In genomic region chr19:50368649-50369570, GRCh38 we compare ENCODE assay signal across 8 cellular contexts. TPM values are rescaled to one million over a fixed set of nuclear protein-coding genes. Genes with fewer than 3 reads are reported as not detected.
DNase-seq lines count a peak whose midpoint lies in the region; ATAC-seq and TF ChIP-seq lines count a peak whose summit lies in the region.

No MANE protein-coding gene starts in this region.

- peak overlapping the region; percentile 99 for H2AFZ ChIP-seq in Loucy (ENCODE audit: low read length)

- no peaks in the 10 kb centered on the region for H3K27me3 ChIP-seq in A673 (replicated peaks; ENCODE audit: insufficient read depth, low read depth, low read length, poor library complexity)
- no peaks in the 10 kb centered on the region for H3K27me3 ChIP-seq in Loucy (ENCODE audit: insufficient read depth, low read length, poor library complexity, severe bottlenecking)

- H3F3A ChIP-seq in Loucy (ENCODE audit: low read depth) = no peaks in the 10 kb centered on the region

- no peaks in the 10 kb centered on the region for H3K9me2 ChIP-seq in Loucy (replicated peaks; ENCODE audit: low read depth, low read length)

- peak overlapping the region; percentile 88 for H3K4me3 Mint-ChIP-seq in activated naive CD4-positive, alpha-beta T cell treated with anti-CD3 and anti-CD28 coated beads, Interleukin-2, amount 50 U/mL, for 24 hours

- peak overlapping the region; percentile 84 for H3K4me2 ChIP-seq in Loucy (ENCODE audit: low read depth, low read length, poor library complexity, severe bottlenecking)

- peak; percentile 64 for TF ChIP-seq POLR2A in GM18505 (IDR thresholded peaks at IDR 0.05; ENCODE audit: borderline replicate concordance, extremely low read depth, insufficient read depth, insufficient read length)

- H3K9me3 Mint-ChIP-seq in activated naive CD4-positive, alpha-beta T cell treated with anti-CD3 and anti-CD28 coated beads, Interleukin-2, amount 50 U/mL, for 24 hours = no peaks in the 10 kb centered on the region

- CTCF ChIA-PET in A673 (lab: Charles Lee) = interaction anchor here (0.7 to 1.9 kb wide), 8 partner anchors 11 to 553 kb away, joined by 3 to 15 read pairs (median 4); partner anchors contain the start of genes JOSD2 and POLD1

- H3K4me3 ChIP-seq in A673 (ENCODE audit: low read depth, low read length, poor library complexity, severe bottlenecking) = peak overlapping the region; percentile 59
- peak overlapping the region; percentile 73 for H3K4me3 ChIP-seq in Loucy (ENCODE audit: low read length, poor library complexity, severe bottlenecking)

- no peaks in the 10 kb centered on the region for H3K36me3 ChIP-seq in A673 (ENCODE audit: insufficient read depth, low read length, poor library complexity, severe bottlenecking)
- no peaks in the 10 kb centered on the region for H3K36me3 ChIP-seq in Loucy (ENCODE audit: insufficient read depth, low read length)

- no peaks in the 10 kb centered on the region for H3K79me2 ChIP-seq in Loucy (ENCODE audit: insufficient read depth, low read length)

- H3K27ac Mint-ChIP-seq in activated naive CD4-positive, alpha-beta T cell treated with anti-CD3 and anti-CD28 coated beads, Interleukin-2, amount 50 U/mL, for 24 hours = peak overlapping the region; percentile 47

- H3K4me1 ChIP-seq in A673 (ENCODE audit: insufficient read depth, low read length, poor library complexity, severe bottlenecking) (no peaks in the 10 kb centered on the region), Loucy (ENCODE audit: insufficient read depth, low read length, poor library complexity, severe bottlenecking) (peaks cover 5% of the 10 kb centered on the region)

- peaks cover 34% of the 10 kb centered on the region for H3K4me1 Mint-ChIP-seq in activated naive CD4-positive, alpha-beta T cell treated with anti-CD3 and anti-CD28 coated beads, Interleukin-2, amount 50 U/mL, for 24 hours

- H3K9ac ChIP-seq in Loucy (ENCODE audit: low read depth, low read length, poor library complexity, severe bottlenecking) = peak overlapping the region; percentile 67

- H3K27ac ChIP-seq in A673 (ENCODE audit: low read depth, low read length, poor library complexity, severe bottlenecking) = peak overlapping the region; percentile 67
- H3K27ac ChIP-seq in temporal lobe (ENCODE audit: low read depth, low read length) = peak overlapping the region; percentile 71

- intact Hi-C loops in A673 (cut with micrococcal nuclease; ENCODE audit: unreplicated experiment) = loop anchor here (1.0 to 2.0 kb wide), 2 partner anchors 46 to 92 kb away; no protein-coding TSS in a partner anchor

- in situ Hi-C loops in SK-MEL-5 (cut with HindIII; ENCODE audit: low pct_unique_long_range_greater_than_20kb, low sequenced_read_pairs) = no loop called here

- peak; percentile 89 for DNase-seq in A673 (ENCODE audit: low spot score)
- DNase-seq in SK-MEL-5 (ENCODE audit: low read depth, low spot score) = peak; percentile 87
- peak; percentile 90 for DNase-seq in globus pallidus (ENCODE audit: low spot score)
- peak; percentile 17 to 92 (median 78) for DNase-seq in nucleus accumbens (lab: John Stamatoyannopoulos, UW)

- no peak for ATAC-seq in GM18505 (IDR thresholded peaks at IDR 0.05; ENCODE audit: unreplicated experiment)

- TF ChIP-seq CTCF in A673 (conservative IDR thresholded peaks at IDR 0.05; ENCODE audit: low read depth, low read length) (peak; percentile 86), Loucy (conservative IDR thresholded peaks at IDR 0.05; ENCODE audit: low read length) (peak; percentile 83)

- H3K9me3 ChIP-seq in A673 (ENCODE audit: low read depth, low read length, poor library complexity, severe bottlenecking) (no peaks in the 10 kb centered on the region), Loucy (ENCODE audit: insufficient read depth, low read depth, low read length) (no peaks in the 10 kb centered on the region)

- no peaks in the 10 kb centered on the region for H3K36me3 Mint-ChIP-seq in activated naive CD4-positive, alpha-beta T cell treated with anti-CD3 and anti-CD28 coated beads, Interleukin-2, amount 50 U/mL, for 24 hours

- no peaks in the 10 kb centered on the region for H4K20me1 ChIP-seq in Loucy (ENCODE audit: insufficient read depth, low read length, poor library complexity, severe bottlenecking)

- no TSS peak for BruUV-seq in A673 (replicated peaks; lab: Mats Ljungman, UMichigan)

- no peaks in the 10 kb centered on the region for H3K27me3 Mint-ChIP-seq in activated naive CD4-positive, alpha-beta T cell treated with anti-CD3 and anti-CD28 coated beads, Interleukin-2, amount 50 U/mL, for 24 hours

- POLR2A ChIA-PET in A673 (lab: Charles Lee; ENCODE audit: low non-redundant PET) = no interaction called here

RNA-seq across cellular contexts. Expression of gene NAPSA, which starts 3.5 kb away (rescaled TPM):
- 0.47 and 0.63 TPM in 2 replicates for total RNA-seq in A673 (2021)
- total RNA-seq in SK-MEL-5 (2014; rRNA removed; shearing (Covaris generic)) = 0.13 and 0.48 TPM in 2 replicates
- 0.11 TPM in 1 of 2 replicates, not detected in the other for polyA plus RNA-seq in SK-MEL-5 (2015; cell fraction: cytosol; rRNA removed)
- polyA plus RNA-seq in SK-MEL-5 (2015; cell fraction: nucleus; rRNA removed) = 7.4 and 15.5 TPM in 2 replicates
- total RNA-seq in temporal lobe = 0.25 TPM

RNA-seq across cellular contexts. Expression of gene NR1H2, which starts 7.3 kb away (rescaled TPM):
- total RNA-seq in A673 (2021) (42.7 and 45.0 TPM in 2 replicates), temporal lobe (14.0 TPM)
- total RNA-seq in SK-MEL-5 (2014; rRNA removed; shearing (Covaris generic)) = 82.1 and 82.4 TPM in 2 replicates
- polyA plus RNA-seq in SK-MEL-5 (2015; cell fraction: cytosol; rRNA removed) = 114 and 120 TPM in 2 replicates
- polyA plus RNA-seq in SK-MEL-5 (2015; cell fraction: nucleus; rRNA removed) = 87.9 and 109 TPM in 2 replicates

RNA-seq across cellular contexts. Expression of gene POLD1, which starts 15.2 kb away (rescaled TPM):
- total RNA-seq in A673 (2021) (143 and 155 TPM in 2 replicates), temporal lobe (11.3 TPM)
- total RNA-seq in SK-MEL-5 (2014; rRNA removed; shearing (Covaris generic)) = 30.7 and 32.7 TPM in 2 replicates
- polyA plus RNA-seq in SK-MEL-5 (2015; cell fraction: cytosol; rRNA removed) = 38.7 and 42.0 TPM in 2 replicates
- 144 and 151 TPM in 2 replicates for polyA plus RNA-seq in SK-MEL-5 (2015; cell fraction: nucleus; rRNA removed)

RNA-seq across cellular contexts. Expression of gene KCNC3, which starts 39.7 kb away (rescaled TPM):
- total RNA-seq in A673 (2021) (6.4 and 6.7 TPM in 2 replicates), temporal lobe (2.2 TPM)
- total RNA-seq in SK-MEL-5 (2014; rRNA removed; shearing (Covaris generic)) = 0.55 and 0.59 TPM in 2 replicates
- polyA plus RNA-seq in SK-MEL-5 (2015; cell fraction: cytosol; rRNA removed) = 1.9 and 2.2 TPM in 2 replicates
- 4.7 and 7.8 TPM in 2 replicates for polyA plus RNA-seq in SK-MEL-5 (2015; cell fraction: nucleus; rRNA removed)

RNA-seq across cellular contexts. Expression of gene SPIB, which starts 49.8 kb away (rescaled TPM):
- total RNA-seq in A673 (2021) (0.20 and 0.75 TPM in 2 replicates), temporal lobe (not detected)
- total RNA-seq in SK-MEL-5 (2014; rRNA removed; shearing (Covaris generic)) = not detected in 2 replicates
- polyA plus RNA-seq in SK-MEL-5 (2015; cell fraction: cytosol; rRNA removed) = 0.39 TPM in 1 of 2 replicates, not detected in the other
- polyA plus RNA-seq in SK-MEL-5 (2015; cell fraction: nucleus; rRNA removed) = 0.17 TPM in 1 of 2 replicates, not detected in the other
